ENCODE assay signal across 21 cellular contexts in the genomic region with DNA sequence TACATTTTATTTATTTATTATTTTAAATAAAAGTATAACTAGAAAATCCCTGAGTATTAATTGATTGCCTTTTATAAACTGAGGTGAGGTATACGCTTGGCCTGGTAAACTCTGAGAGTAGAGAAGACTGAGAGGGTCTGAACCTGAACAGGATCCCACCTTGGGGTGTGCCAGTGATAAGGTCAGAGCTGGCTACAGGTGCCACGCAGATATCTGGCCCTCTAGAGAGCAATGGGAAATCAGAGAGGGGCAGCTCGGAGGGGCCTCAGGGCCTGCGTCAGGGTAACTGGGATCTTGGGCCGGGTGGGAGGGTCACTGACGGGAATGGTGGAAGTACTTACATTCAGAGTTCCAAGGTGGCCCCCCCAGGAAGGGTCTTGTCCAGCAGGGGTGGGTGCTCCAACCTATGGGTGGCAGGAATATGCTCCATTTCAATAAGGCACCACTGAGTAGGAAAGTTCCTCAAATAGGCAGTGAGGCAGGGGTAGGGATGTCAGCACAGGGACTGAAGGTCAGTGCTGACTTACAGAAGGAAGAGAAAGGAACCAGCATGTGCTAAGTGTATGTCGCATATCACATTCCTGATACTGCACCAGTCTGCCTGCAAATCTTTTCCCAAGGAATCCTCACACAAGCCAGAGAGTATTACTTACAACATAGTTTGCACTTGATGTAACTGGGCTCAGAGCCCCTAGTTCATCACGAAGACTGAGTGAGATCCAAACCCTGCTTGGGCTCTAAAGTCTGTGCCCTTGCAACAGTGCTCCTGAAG.
DNase-seq lines count a peak whose midpoint lies in the region; ATAC-seq, FAIRE-seq and TF ChIP-seq lines count a peak whose summit lies in the region.
"Had no signal": no experiment of that assay in that cellular context is flagged by ENCODE, and none has a peak within 500 bp of the region (broad histone marks: within the 10 kb centered on the region; RNA-seq: fewer than 3 reads in every experiment).

No MANE protein-coding gene starts in this region.

- DNase-seq in bronchial epithelial cell (ENCODE audit: low read depth) (no peak), psoas muscle (no peak), superior temporal gyrus (ENCODE audit: extremely low spot score) (no peak), head of caudate nucleus (no peak), body of pancreas (no peak)
- DNase-seq: AML-193; Caco-2; Calu3; CD4-positive, alpha-beta T cell; CD8-positive, alpha-beta T cell; DMS79 treated with DMSO at 0.1 percent for 48 hours; GF-D8 had no signal

- H3K27ac ChIP-seq in psoas muscle (peak overlapping the region; percentile 76), skeletal muscle tissue (ENCODE audit: low read depth, low read length) (peak overlapping the region; percentile 28), body of pancreas (no peak overlapping the region)
- H3K27ac ChIP-seq: 22Rv1; A549; BLaER1 treated with 17β-estradiol and CSF1 and Interleukin-3, amounts not matched to agents 10 nM and 100 nM; C4-2B had no signal

- intact Hi-C loops in psoas muscle (cut with DNase I): no loop called here
- intact Hi-C loops in head of caudate nucleus (cut with DNase I): no loop called here
- intact Hi-C loops in body of pancreas (cut with DNase I): no loop called here

- FAIRE-seq in bronchial epithelial cell (lab: Jason Lieb, UNC): peak; percentile 7
- FAIRE-seq: A549, D721Med, G401.6, GM12891, GM19239 had no signal

- H3K9ac ChIP-seq in skeletal muscle tissue (ENCODE audit: low read depth in 1 of 3, low read length in 3 of 3): peak overlapping the region; percentile 14 to 77 (median 47)
- H3K9ac ChIP-seq: BLaER1 treated with 17β-estradiol and CSF1 and Interleukin-3, amounts not matched to agents 10 nM and 100 nM had no signal

- TF ChIP-seq POLR2A in body of pancreas (IDR thresholded peaks at IDR 0.05): no peak

- H3K9me3 ChIP-seq in psoas muscle (peaks cover 11% of the 10 kb centered on the region), skeletal muscle tissue (ENCODE audit: control insufficient read depth in 3 of 3, low read length in 3 of 3) (peaks cover 0 to 5% (median 0%) of the 10 kb centered on the region in 3 donors), body of pancreas (no peaks in the 10 kb centered on the region)
- H3K9me3 ChIP-seq: A549, Caco-2 had no signal

- H3K27me3 ChIP-seq in bronchial epithelial cell (ENCODE audit: control insufficient read depth, insufficient read depth, low read length) (no peaks in the 10 kb centered on the region), psoas muscle (ENCODE audit: insufficient read depth in 3 of 3, low read length in 2 of 3) (no peaks in the 10 kb centered on the region), skeletal muscle tissue (ENCODE audit: control insufficient read depth in 3 of 3, insufficient read depth in 3 of 3, low read length in 3 of 3) (no peaks in the 10 kb centered on the region), body of pancreas (no peaks in the 10 kb centered on the region)
- H3K27me3 ChIP-seq: BLaER1 treated with 17β-estradiol and CSF1 and Interleukin-3, amounts not matched to agents 10 nM and 100 nM had no signal

- 56 to 71% (median 70%) methylated on average over 7 to 8 of the region's 8 CpGs for WGBS in psoas muscle, 3 donors
- 91 to 94% methylated on average over 8 of the region's 8 CpGs for WGBS in body of pancreas, 2 donors

- no peaks in the 10 kb centered on the region for H3K36me3 ChIP-seq in bronchial epithelial cell (ENCODE audit: control insufficient read depth, insufficient read depth, low read length)
- no peaks in the 10 kb centered on the region for H3K36me3 ChIP-seq in psoas muscle (ENCODE audit: insufficient read depth in 1 of 2, low read depth in 1 of 2)
- H3K36me3 ChIP-seq in skeletal muscle tissue (ENCODE audit: control insufficient read depth in 3 of 3, insufficient read depth in 3 of 3, low read length in 3 of 3): no peaks in the 10 kb centered on the region
- no peaks in the 10 kb centered on the region for H3K36me3 ChIP-seq in body of pancreas (replicated peaks in 1 of 2; ENCODE audit: insufficient read depth in 1 of 2, low read depth in 2 of 2)
- H3K36me3 ChIP-seq: BLaER1 treated with 17β-estradiol and CSF1 and Interleukin-3, amounts not matched to agents 10 nM and 100 nM had no signal

- H3K4me3 ChIP-seq in bronchial epithelial cell (ENCODE audit: low read depth, low read length): no peak overlapping the region
- H3K4me3 ChIP-seq in psoas muscle: peak overlapping the region; percentile 65
- H3K4me3 ChIP-seq in skeletal muscle tissue (ENCODE audit: low read length in 3 of 3): peak overlapping the region; percentile 30 to 60 (median 54)
- no peak overlapping the region for H3K4me3 ChIP-seq in body of pancreas
- H3K4me3 ChIP-seq: A549; BLaER1 treated with 17β-estradiol and CSF1 and Interleukin-3, amounts not matched to agents 10 nM and 100 nM had no signal

- H3K4me1 ChIP-seq in psoas muscle (peaks cover 13% of the 10 kb centered on the region), skeletal muscle tissue (ENCODE audit: control insufficient read depth in 3 of 3, insufficient read depth in 3 of 3, low read length in 3 of 3) (peaks cover 15 to 22% (median 16%) of the 10 kb centered on the region in 3 donors), body of pancreas (no peaks in the 10 kb centered on the region)
- H3K4me1 ChIP-seq: A549; BLaER1 treated with 17β-estradiol and CSF1 and Interleukin-3, amounts not matched to agents 10 nM and 100 nM; Caco-2 had no signal

- ATAC-seq in psoas muscle (peak; percentile 89 to 92 (median 90)), body of pancreas (no peak)
- ATAC-seq: A549; CD8-positive, alpha-beta T cell had no signal

- TF ChIP-seq CTCF in bronchial epithelial cell (IDR thresholded peaks at IDR 0.05; ENCODE audit: insufficient read depth, low read length, severe bottlenecking): no peak
- TF ChIP-seq CTCF in psoas muscle (IDR thresholded peaks at IDR 0.05): no peak
- TF ChIP-seq CTCF in body of pancreas (IDR thresholded peaks at IDR 0.05): no peak

Comparison
In these comparisons a context has a peak if more than half of its experiments do, and no peak if none do; other contexts are left out.
1. H3K4me3 ChIP-seq: peak in psoas muscle (single experiment) and skeletal muscle tissue (3 of 3); none in bronchial epithelial cell (single experiment) and body of pancreas (0 of 2).
2. H3K27ac ChIP-seq: peak in psoas muscle (single experiment) and skeletal muscle tissue (single experiment); none in body of pancreas (0 of 4).